8 cellular contexts compared by ENCODE assay signal in the genomic region with DNA sequence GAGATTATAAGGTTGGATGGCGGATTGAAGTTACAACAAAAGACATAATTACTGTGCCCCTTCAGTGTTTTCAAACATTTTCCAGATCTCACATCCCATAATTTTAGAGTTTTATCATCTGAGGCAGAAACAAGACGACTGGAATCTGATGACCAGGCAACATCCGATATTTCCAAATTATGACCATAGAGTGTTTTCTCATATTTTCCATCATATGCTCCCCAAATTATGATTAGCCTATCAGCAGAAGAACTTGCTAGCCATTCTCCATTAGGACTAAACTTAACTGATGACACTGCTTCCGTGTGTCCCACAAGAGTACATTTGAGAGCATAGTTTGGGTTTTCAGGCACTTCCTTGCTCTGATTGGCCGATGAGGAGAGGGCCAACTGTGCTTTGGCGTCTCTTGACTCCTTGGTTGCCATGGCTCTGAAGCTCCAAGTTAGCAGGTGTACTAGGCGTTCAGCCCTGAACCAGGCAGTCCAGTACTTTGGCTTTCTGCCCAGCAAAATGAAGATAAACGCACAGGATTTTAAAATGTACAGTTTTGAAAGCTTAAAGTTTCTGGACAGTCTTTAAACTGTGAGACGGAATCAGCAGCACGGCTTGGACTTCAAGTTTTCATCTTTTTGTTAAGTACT. TPM values are rescaled to one million over a fixed set of nuclear protein-coding genes. Genes with fewer than 3 reads are reported as not detected.
DNase-seq lines count a peak whose midpoint lies in the region; ATAC-seq, FAIRE-seq and TF ChIP-seq lines count a peak whose summit lies in the region.

No MANE protein-coding gene starts in this region.

- peaks cover 4% of the 10 kb centered on the region; the same call in 1 of the 2 replicates for H3F3A ChIP-seq in Loucy (ENCODE audit: low read depth)

- peak overlapping the region; percentile 83 for H3K4me2 ChIP-seq in Loucy (ENCODE audit: low read depth, low read length, poor library complexity, severe bottlenecking)

- no peaks in the 10 kb centered on the region for H3K27me3 Mint-ChIP-seq in activated naive CD8-positive, alpha-beta T cell treated with anti-CD3 and anti-CD28 coated beads, Interleukin-2, amount 10 ng/mL, durations not matched to agents 7 days and 5 days

- H3K27me3 ChIP-seq in Loucy (ENCODE audit: insufficient read depth, low read length, poor library complexity, severe bottlenecking) = no peaks in the 10 kb centered on the region

- H3K27ac Mint-ChIP-seq in activated naive CD8-positive, alpha-beta T cell treated with anti-CD3 and anti-CD28 coated beads, Interleukin-2, amount 10 ng/mL, durations not matched to agents 7 days and 5 days = peak overlapping the region; percentile 98

- TF ChIP-seq POLR2A in H54 (IDR thresholded peaks at IDR 0.05; ENCODE audit: low read depth, low read length) = no peak

- peak overlapping the region; percentile 81 for H2AFZ ChIP-seq in Loucy (ENCODE audit: low read length)

- TF ChIP-seq CTCF in Loucy (conservative IDR thresholded peaks at IDR 0.05; ENCODE audit: low read length) = no peak

- H3K4me1 ChIP-seq in ES-I3 (ENCODE audit: insufficient read depth, low read length) (no peaks in the 10 kb centered on the region), Loucy (ENCODE audit: insufficient read depth, low read length, poor library complexity, severe bottlenecking) (peaks cover 23% of the 10 kb centered on the region)

- peaks cover 28% of the 10 kb centered on the region for H3K79me2 ChIP-seq in Loucy (ENCODE audit: insufficient read depth, low read length)

- H3K9me3 ChIP-seq in ES-I3 (ENCODE audit: control insufficient read depth, insufficient read depth, low read length) = no peaks in the 10 kb centered on the region
- H3K9me3 ChIP-seq in Loucy (ENCODE audit: insufficient read depth, low read depth, low read length) = no peaks in the 10 kb centered on the region

- peak; percentile 87 for FAIRE-seq in H54 (lab: Jason Lieb, UNC)

- H3K4me3 ChIP-seq in Loucy (ENCODE audit: low read length, poor library complexity, severe bottlenecking) = peak overlapping the region; percentile 85
- H3K4me3 ChIP-seq in skeletal muscle cell (ENCODE audit: low read depth, low read length) = peak overlapping the region; percentile 94

- peak overlapping the region; percentile 85; the same call in 1 of the 2 replicates for H3K9ac ChIP-seq in ES-I3 (ENCODE audit: low read depth, low read length)
- peak overlapping the region; percentile 89 for H3K9ac ChIP-seq in Loucy (ENCODE audit: low read depth, low read length, poor library complexity, severe bottlenecking)

- H3K4me1 Mint-ChIP-seq in activated naive CD8-positive, alpha-beta T cell treated with anti-CD3 and anti-CD28 coated beads, Interleukin-2, amount 10 ng/mL, durations not matched to agents 7 days and 5 days = peaks cover 36% of the 10 kb centered on the region

- peaks cover 21% of the 10 kb centered on the region for H3K36me3 Mint-ChIP-seq in activated naive CD8-positive, alpha-beta T cell treated with anti-CD3 and anti-CD28 coated beads, Interleukin-2, amount 10 ng/mL, durations not matched to agents 7 days and 5 days

- H3K36me3 ChIP-seq in ES-I3 (ENCODE audit: insufficient read depth, low read length) (no peaks in the 10 kb centered on the region; the same call in 1 of the 2 replicates), Loucy (ENCODE audit: insufficient read depth, low read length) (peaks cover 23% of the 10 kb centered on the region; the same call in 1 of the 2 replicates)

- no peaks in the 10 kb centered on the region for H3K9me3 Mint-ChIP-seq in activated naive CD8-positive, alpha-beta T cell treated with anti-CD3 and anti-CD28 coated beads, Interleukin-2, amount 10 ng/mL, durations not matched to agents 7 days and 5 days

- peak overlapping the region; percentile 97 for H3K4me3 Mint-ChIP-seq in activated naive CD8-positive, alpha-beta T cell treated with anti-CD3 and anti-CD28 coated beads, Interleukin-2, amount 10 ng/mL, durations not matched to agents 7 days and 5 days

- no peaks in the 10 kb centered on the region for H3K9me2 ChIP-seq in Loucy (replicated peaks; ENCODE audit: low read depth, low read length)

- DNase-seq in H54 (ENCODE audit: insufficient read length, low spot score) = peak; percentile 23
- peak; percentile 38 for DNase-seq in activated naive CD8-positive, alpha-beta T cell treated with anti-CD3 and anti-CD28 coated beads, Interleukin-2, amount 10 ng/mL, durations not matched to agents 7 days and 5 days
- DNase-seq in hepatic stellate cell (ENCODE audit: low spot score) = peak; percentile 46
- DNase-seq in skeletal muscle cell (ENCODE audit: low read depth) = peak; percentile 23
- no peak for DNase-seq in occipital lobe (lab: John Stamatoyannopoulos, UW)
- no peak for DNase-seq in SIG-M5 treated with dmso at 0.1 percent for 504 hours (lab: John Stamatoyannopoulos, UW; ENCODE audit: unreplicated experiment)

- peak; percentile 50 for ATAC-seq in activated naive CD8-positive, alpha-beta T cell treated with anti-CD3 and anti-CD28 coated beads, Interleukin-2, amount 10 ng/mL, durations not matched to agents 7 days and 5 days (ENCODE audit: low read depth)

- POLR2A ChIA-PET in activated naive CD8-positive, alpha-beta T cell treated with anti-CD3 and anti-CD28 coated beads, Interleukin-2, amount 10 ng/mL, durations not matched to agents 7 days and 5 days (lab: Charles Lee) = interaction anchor here (1.0 to 2.3 kb wide), 9 partner anchors 31 to 755 kb away, joined by 3 to 25 read pairs (median 5); a partner anchor contains a TSS

- H4K20me1 ChIP-seq in Loucy (ENCODE audit: insufficient read depth, low read length, poor library complexity, severe bottlenecking) = peaks cover 3% of the 10 kb centered on the region

RNA-seq across cellular contexts. Expression of a gene that starts 0.6 kb away (rescaled TPM):
- total RNA-seq in activated naive CD8-positive, alpha-beta T cell treated with anti-CD3 and anti-CD28 coated beads, Interleukin-2, amount 10 ng/mL, durations not matched to agents 7 days and 5 days = 1 to 10 TPM; 6.6 to 7.6 TPM
- total RNA-seq in occipital lobe = 9.8 TPM

RNA-seq across cellular contexts. Expression of a gene that starts 31.2 kb away (rescaled TPM):
- total RNA-seq in activated naive CD8-positive, alpha-beta T cell treated with anti-CD3 and anti-CD28 coated beads, Interleukin-2, amount 10 ng/mL, durations not matched to agents 7 days and 5 days = 100 to 1,000 TPM; 122 to 123 TPM
- 10.3 TPM for total RNA-seq in occipital lobe

RNA-seq across cellular contexts. Expression of a gene that starts 32.2 kb away (rescaled TPM):
- total RNA-seq in activated naive CD8-positive, alpha-beta T cell treated with anti-CD3 and anti-CD28 coated beads, Interleukin-2, amount 10 ng/mL, durations not matched to agents 7 days and 5 days = 10 to 100 TPM; 33.6 to 34.4 TPM
- total RNA-seq in occipital lobe = 16.5 TPM

Comparison
In these comparisons a context has a peak if more than half of its experiments do, and no peak if none do; other contexts are left out.
1. DNase-seq: peak in H54 (single experiment), activated naive CD8-positive, alpha-beta T cell treated with anti-CD3 and anti-CD28 coated beads, Interleukin-2, amount 10 ng/mL, durations not matched to agents 7 days and 5 days (single experiment), hepatic stellate cell (single experiment) and skeletal muscle cell (single experiment); none in occipital lobe (single experiment) and SIG-M5 treated with dmso at 0.1 percent for 504 hours (single experiment).
2. RNA of a gene that starts 31.2 kb away (total RNA-seq): 122 to 123 TPM in activated naive CD8-positive, alpha-beta T cell treated with anti-CD3 and anti-CD28 coated beads, Interleukin-2, amount 10 ng/mL, durations not matched to agents 7 days and 5 days; 10.3 TPM in occipital lobe (single experiment); every median in the first group is over 10 times any median in the second.